In genomic region chr19:36876993-36877938, GRCh38 we compare ENCODE assay signal across 24 cellular contexts. TPM values are rescaled to one million over a fixed set of nuclear protein-coding genes. Genes with fewer than 3 reads are reported as not detected.
DNase-seq lines count a peak whose midpoint lies in the region; ATAC-seq, FAIRE-seq and TF ChIP-seq lines count a peak whose summit lies in the region.
"Had no signal": no experiment of that assay in that cellular context is flagged by ENCODE, and none has a peak within 500 bp of the region (broad histone marks: within the 10 kb centered on the region; RNA-seq: fewer than 3 reads in every experiment).

No MANE protein-coding gene starts in this region.

- H2AFZ ChIP-seq in GM23338: no peak overlapping the region
- H2AFZ ChIP-seq in K562 (ENCODE audit: low read depth, low read length): no peak overlapping the region
- H2AFZ ChIP-seq: parathyroid adenoma had no signal

- DNase-seq in GM23338 (ENCODE audit: low spot score) (peak; percentile 3), K562 (ENCODE audit: extremely low read depth in 1 of 4, low spot score in 3 of 4) (no peak), NCI-H2171 (lab: John Stamatoyannopoulos, UW) (no peak), RPMI8226 (no peak)
- DNase-seq in naive thymus-derived CD4-positive, alpha-beta T cell: no peak
- DNase-seq: activated CD4-positive, alpha-beta T cell treated with anti-CD3 and anti-CD28 coated beads for 1 hour; activated CD8-positive, alpha-beta memory T cell treated with anti-CD3 and anti-CD28 coated beads, Interleukin-2, amount 50 U/mL, for 4 hours; AML-193; colonic mucosa; glutamatergic neuron; lower lobe of right lung; MM.1S; naive thymus-derived CD8-positive, alpha-beta T cell; NCI-H2081; NCI-H524 treated with DMSO at 0.1 percent for 48 hours; spleen; T-helper 9 cell; transverse colon had no signal

- 5% methylated on average over 9 of the region's 10 CpGs for WGBS in K562 (ENCODE audit: insufficient coverage, low coverage, missing lambda C conversion rate)

- H3K9me3 Mint-ChIP-seq in GM23338: peaks cover 85% of the 10 kb centered on the region
- peaks cover 17 to 96% (median 67%) of the 10 kb centered on the region in 11 donors for H3K9me3 Mint-ChIP-seq in naive thymus-derived CD4-positive, alpha-beta T cell

- 0 out of 2 replicates have a peak, but pooled peaks cover 2% of the 10 kb centered on the region for H3K9me3 ChIP-seq in K562 (replicated peaks; ENCODE audit: control insufficient read depth, insufficient read depth, low read depth, low read length)
- H3K9me3 ChIP-seq in naive thymus-derived CD4-positive, alpha-beta T cell (ENCODE audit: control insufficient read depth in 2 of 3, low read length in 3 of 3): peaks cover 21 to 89% (median 29%) of the 10 kb centered on the region in 3 experiments

- BruUV-seq in K562 (replicated peaks; lab: Mats Ljungman, UMichigan): no TSS peak

- no peaks in the 10 kb centered on the region for H3K27me3 ChIP-seq in GM23338 (ENCODE audit: insufficient read depth)
- H3K27me3 ChIP-seq in K562 (ENCODE audit: control insufficient read depth in 2 of 2, insufficient read depth in 2 of 2, low read length in 2 of 2): no peaks in the 10 kb centered on the region
- H3K27me3 ChIP-seq in naive thymus-derived CD4-positive, alpha-beta T cell (ENCODE audit: control insufficient read depth in 2 of 2, insufficient read depth in 2 of 2, low read length in 2 of 2): no peaks in the 10 kb centered on the region
- H3K27me3 ChIP-seq: colonic mucosa, spleen, transverse colon had no signal

- no peaks in the 10 kb centered on the region for H3K4me1 Mint-ChIP-seq in GM23338
- peaks cover 0 to 4% (median 0%) of the 10 kb centered on the region in 7 donors for H3K4me1 Mint-ChIP-seq in naive thymus-derived CD4-positive, alpha-beta T cell
- H3K4me1 Mint-ChIP-seq: stimulated activated effector memory CD8-positive, alpha-beta T cell treated with anti-CD3 and anti-CD28 coated beads, Interleukin-12 subunit alpha, Interleukin-12 subunit beta, amount 100 ng/mL, for 72 hours had no signal

- peaks cover 64% of the 10 kb centered on the region for H3K36me3 ChIP-seq in GM23338 (ENCODE audit: insufficient read depth)
- H3K36me3 ChIP-seq in K562 (ENCODE audit: control insufficient read depth, insufficient read depth, low read length): no peaks in the 10 kb centered on the region
- peaks cover 12 to 58% (median 14%) of the 10 kb centered on the region in 3 experiments for H3K36me3 ChIP-seq in naive thymus-derived CD4-positive, alpha-beta T cell (ENCODE audit: control insufficient read depth in 2 of 3, insufficient read depth in 3 of 3, low read length in 3 of 3)
- H3K36me3 ChIP-seq: colonic mucosa had no signal

- H3K4me2 ChIP-seq in GM23338 (no peak overlapping the region), K562 (ENCODE audit: insufficient read depth, low read length) (no peak overlapping the region)

- no peaks in the 10 kb centered on the region for H3K79me2 ChIP-seq in GM23338 (replicated peaks; ENCODE audit: insufficient read depth)
- no peaks in the 10 kb centered on the region for H3K79me2 ChIP-seq in K562 (ENCODE audit: control insufficient read depth, insufficient read depth, low read length)
- H3K79me2 ChIP-seq: parathyroid adenoma had no signal

- H3K27ac ChIP-seq in GM23338 (ENCODE audit: low read depth) (no peak overlapping the region), K562 (ENCODE audit: extremely low read depth, low read depth, low read length) (no peak overlapping the region)
- no peak overlapping the region for H3K27ac ChIP-seq in naive thymus-derived CD4-positive, alpha-beta T cell (ENCODE audit: low read depth, low read length)
- H3K27ac ChIP-seq: colonic mucosa, lower lobe of right lung, parathyroid adenoma, spleen, transverse colon had no signal

- no peak for TF ChIP-seq POLR2A in K562 (conservative IDR thresholded peaks at IDR 0.05)

- FAIRE-seq in K562 (lab: Jason Lieb, UNC): no peak
- FAIRE-seq: astrocyte, GM19239 had no signal

- intact Hi-C loops in K562 (cut with micrococcal nuclease): no loop called here
- intact Hi-C loops in naive thymus-derived CD4-positive, alpha-beta T cell (cut with micrococcal nuclease): no loop called here

- peaks cover 2% of the 10 kb centered on the region for H3K27me3 Mint-ChIP-seq in GM23338 (ENCODE audit: insufficient read depth, low read depth, poor library complexity)
- no peaks in the 10 kb centered on the region for H3K27me3 Mint-ChIP-seq in naive thymus-derived CD4-positive, alpha-beta T cell
- H3K27me3 Mint-ChIP-seq: naive thymus-derived CD8-positive, alpha-beta T cell had no signal

- POLR2A ChIA-PET in K562 (lab: Yijun Ruan, JAX): no interaction called here
- POLR2A ChIA-PET in naive thymus-derived CD4-positive, alpha-beta T cell (lab: Charles Lee): no interaction called here

- H3K4me3 ChIP-seq in GM23338 (no peak overlapping the region; the same call in 1 of the 2 replicates), K562 (no peak overlapping the region)
- peak overlapping the region; percentile 1 for H3K4me3 ChIP-seq in naive thymus-derived CD4-positive, alpha-beta T cell (ENCODE audit: low read length)
- H3K4me3 ChIP-seq: colonic mucosa, lower lobe of right lung, transverse colon had no signal

- H3K4me1 ChIP-seq in GM23338 (ENCODE audit: insufficient read depth) (no peaks in the 10 kb centered on the region), K562 (replicated peaks in 1 of 2; ENCODE audit: control insufficient read depth in 2 of 2, insufficient read depth in 2 of 2, low read length in 2 of 2) (no peaks in the 10 kb centered on the region)
- H3K4me1 ChIP-seq in naive thymus-derived CD4-positive, alpha-beta T cell (ENCODE audit: control insufficient read depth in 2 of 2, insufficient read depth in 2 of 2, low read length in 2 of 2): no peaks in the 10 kb centered on the region
- H3K4me1 ChIP-seq: colonic mucosa, lower lobe of right lung, parathyroid adenoma, spleen, transverse colon had no signal

- H3F3A ChIP-seq in GM23338 (replicated peaks; ENCODE audit: low read depth): no peaks in the 10 kb centered on the region

- CTCF ChIA-PET in K562 (lab: Yijun Ruan, JAX; ENCODE audit: low intra/inter-chr PET ratio): no interaction called here
- CTCF ChIA-PET in naive thymus-derived CD4-positive, alpha-beta T cell (lab: Charles Lee): no interaction called here

- no peak overlapping the region for H3K9ac ChIP-seq in K562 (ENCODE audit: insufficient read depth in 1 of 2, low read depth in 2 of 2, low read length in 2 of 2)
- H3K9ac ChIP-seq: parathyroid adenoma had no signal

- H3K36me3 Mint-ChIP-seq in GM23338 (ENCODE audit: low read depth): peaks cover 79% of the 10 kb centered on the region
- H3K36me3 Mint-ChIP-seq in naive thymus-derived CD4-positive, alpha-beta T cell: peaks cover 41 to 70% (median 66%) of the 10 kb centered on the region in 5 donors

- no peak for TF ChIP-seq EP300 in K562 (IDR thresholded peaks at IDR 0.05; ENCODE audit: low read length)

- no peak overlapping the region for H3K27ac Mint-ChIP-seq in GM23338
- no peak overlapping the region for H3K27ac Mint-ChIP-seq in naive thymus-derived CD4-positive, alpha-beta T cell
- H3K27ac Mint-ChIP-seq: naive thymus-derived CD8-positive, alpha-beta T cell; stimulated activated effector memory CD8-positive, alpha-beta T cell treated with anti-CD3 and anti-CD28 coated beads, Interleukin-12 subunit alpha, Interleukin-12 subunit beta, amount 100 ng/mL, for 72 hours had no signal

- ATAC-seq in GM23338 (no peak), K562 (no peak), HG02938 (IDR thresholded peaks at IDR 0.05; ENCODE audit: unreplicated experiment) (no peak)
- no peak for ATAC-seq in naive thymus-derived CD4-positive, alpha-beta T cell
- ATAC-seq: lower lobe of right lung; naive thymus-derived CD8-positive, alpha-beta T cell; stimulated activated effector memory CD8-positive, alpha-beta T cell treated with anti-CD3 and anti-CD28 coated beads, Interleukin-12 subunit alpha, Interleukin-12 subunit beta, amount 100 ng/mL, for 72 hours had no signal

- TF ChIP-seq RAD21 in K562 (CRISPR knock-in tag; conservative IDR thresholded peaks at IDR 0.05 in 1 of 2, IDR thresholded peaks at IDR 0.05 in 1 of 2): no peak

- in situ Hi-C loops in K562 (cut with MboI): no loop called here

- H3K4me3 Mint-ChIP-seq in GM23338: no peak overlapping the region
- H3K4me3 Mint-ChIP-seq in naive thymus-derived CD4-positive, alpha-beta T cell: peak overlapping the region in 1 of 10 donors; percentile 13
- H3K4me3 Mint-ChIP-seq: stimulated activated effector memory CD8-positive, alpha-beta T cell treated with anti-CD3 and anti-CD28 coated beads, Interleukin-12 subunit alpha, Interleukin-12 subunit beta, amount 100 ng/mL, for 72 hours had no signal

- no peaks in the 10 kb centered on the region for H3K9me2 ChIP-seq in GM23338 (ENCODE audit: insufficient read depth)

- H4K20me1 ChIP-seq in GM23338 (replicated peaks; ENCODE audit: insufficient read depth): no peaks in the 10 kb centered on the region
- no peaks in the 10 kb centered on the region for H4K20me1 ChIP-seq in K562 (replicated peaks; ENCODE audit: control insufficient read depth, insufficient read depth, low read length)

- TF ChIP-seq CTCF in GM23338 (conservative IDR thresholded peaks at IDR 0.05; ENCODE audit: low read depth in 2 of 2) (no peak), K562 (IDR thresholded peaks at IDR 0.05 in 2 of 3, conservative IDR thresholded peaks at IDR 0.05 in 1 of 3; ENCODE audit: insufficient read depth in 2 of 3, low read depth in 1 of 3, low read length in 3 of 3) (no peak)

- no peaks in the 10 kb centered on the region for H3K9me1 ChIP-seq in K562 (ENCODE audit: control insufficient read depth, insufficient read depth, low read length)

RNA-seq across cellular contexts. Expression of gene ZNF345, which starts 26.6 kb away (rescaled TPM):
- total RNA-seq in GM23338 (2014; rRNA removed; shearing (Covaris generic)): 5.5 and 17.7 TPM in 2 replicates
- polyA plus RNA-seq in GM23338 (2016; fragmentation: Nextera tagmentation; extraction: Ambion mirVana): 5.2 and 5.7 TPM in 2 replicates
- total RNA-seq in K562 (2011; cell fraction: chromatin; rRNA removed; ENCODE audit: low replicate concordance): 1.2 and 3.3 TPM in 2 replicates
- 0.92 and 1.3 TPM in 2 replicates for total RNA-seq in K562 (2011; cell fraction: nucleolus; rRNA removed)
- 2.1 and 3.4 TPM in 2 replicates for total RNA-seq in K562 (2011; cell fraction: nucleoplasm; rRNA removed)
- 0.64 and 0.65 TPM in 2 replicates for total RNA-seq in K562 (2014; rRNA removed)
- total RNA-seq in K562 (2014; rRNA removed; fragmentation: Illumina TruSeq; extraction: Trizol): 0.65 and 1.2 TPM in 2 replicates
- total RNA-seq in K562 (2015; rRNA removed; fragmentation: Illumina TruSeq; extraction: Trizol): 0.54 and 0.57 TPM in 2 replicates
- total RNA-seq in K562 (2021): 1.4 and 1.6 TPM in 2 replicates
- 0.47 and 1.3 TPM in 2 replicates for polyA plus RNA-seq in K562 (2011; rRNA removed)
- polyA plus RNA-seq in K562 (2011; cell fraction: cytosol; rRNA removed): 0.22 and 0.33 TPM in 2 replicates
- polyA plus RNA-seq in K562 (2011; cell fraction: nucleus; rRNA removed): 0.38 and 1.2 TPM in 2 replicates
- polyA plus RNA-seq in K562 (2012): 0.31 and 1.1 TPM in 2 replicates
- polyA plus RNA-seq in K562 (2014; fragmentation: Illumina TruSeq; extraction: Trizol): 0.42 and 0.51 TPM in 2 replicates
- under 1 TPM; 0.38 to 0.84 TPM for polyA plus RNA-seq in K562 (2014; fragmentation: Nextera tagmentation; extraction: Ambion mirVana)
- polyA plus RNA-seq in K562 (2014; rRNA removed): 0.31 and 1.1 TPM in 2 replicates
- 0.39 and 0.88 TPM in 2 replicates for polyA minus RNA-seq in K562 (2011; rRNA and poly(A)+ RNA removed)
- not detected in 2 replicates for polyA minus RNA-seq in K562 (2011; cell fraction: cytosol; rRNA and poly(A)+ RNA removed)
- polyA minus RNA-seq in K562 (2011; cell fraction: nucleus; rRNA and poly(A)+ RNA removed): 0.11 and 0.54 TPM in 2 replicates
- 10 to 100 TPM in 2 of 5 experiments, 1 to 10 TPM in 3; 6.8 to 18.2 (median 7.8) TPM for total RNA-seq in naive thymus-derived CD4-positive, alpha-beta T cell
- 10 to 100 TPM in 1 of 2 donors, 1 to 10 TPM in 1; 10.0 to 11.8 TPM for polyA plus RNA-seq in naive thymus-derived CD4-positive, alpha-beta T cell

RNA-seq across cellular contexts. Expression of gene ZNF829, which starts 38.8 kb away (rescaled TPM):
- 6.4 and 8.5 TPM in 2 replicates for total RNA-seq in GM23338 (2014; rRNA removed; shearing (Covaris generic))
- polyA plus RNA-seq in GM23338 (2016; fragmentation: Nextera tagmentation; extraction: Ambion mirVana) (4.3 and 5.9 TPM in 2 replicates), K562 (2011; rRNA removed) (not detected in 2 replicates), K562 (2014; fragmentation: Illumina TruSeq; extraction: Trizol) (0.07 TPM in 1 of 2 replicates, not detected in the other), K562 (2014; fragmentation: Nextera tagmentation; extraction: Ambion mirVana) (under 1 TPM; 0.03 to 0.14 TPM), K562 (2014; rRNA removed) (0.01 and 0.03 TPM in 2 replicates)
- 0.35 TPM in 1 of 2 replicates, not detected in the other for total RNA-seq in K562 (2011; cell fraction: chromatin; rRNA removed; ENCODE audit: low replicate concordance)
- total RNA-seq in K562 (2011; cell fraction: nucleolus; rRNA removed): not detected in 2 replicates
- not detected in 2 replicates for total RNA-seq in K562 (2011; cell fraction: nucleoplasm; rRNA removed)
- total RNA-seq in K562 (2014; rRNA removed) (0.04 and 0.05 TPM in 2 replicates), K562 (2014; rRNA removed; fragmentation: Illumina TruSeq; extraction: Trizol) (0.07 and 0.10 TPM in 2 replicates), K562 (2015; rRNA removed; fragmentation: Illumina TruSeq; extraction: Trizol) (0.08 and 0.11 TPM in 2 replicates), K562 (2021) (0.02 TPM in 1 of 2 replicates, not detected in the other)
- not detected in 2 replicates for polyA plus RNA-seq in K562 (2011; cell fraction: cytosol; rRNA removed)
- not detected in 2 replicates for polyA plus RNA-seq in K562 (2011; cell fraction: nucleus; rRNA removed)
- polyA plus RNA-seq in K562 (2012): 0.03 and 0.04 TPM in 2 replicates
- polyA minus RNA-seq in K562 (2011; rRNA and poly(A)+ RNA removed): not detected in 2 replicates
- not detected in 2 replicates for polyA minus RNA-seq in K562 (2011; cell fraction: cytosol; rRNA and poly(A)+ RNA removed)
- polyA minus RNA-seq in K562 (2011; cell fraction: nucleus; rRNA and poly(A)+ RNA removed): not detected in 2 replicates
- total RNA-seq in naive thymus-derived CD4-positive, alpha-beta T cell: 1 to 10 TPM; 2.6 to 9.0 (median 6.3) TPM
- polyA plus RNA-seq in naive thymus-derived CD4-positive, alpha-beta T cell: 1 to 10 TPM; 2.6 to 7.2 TPM
- total RNA-seq: OCI-LY7 had no signal

RNA-seq across cellular contexts. Expression of gene ZNF568, which starts 38.9 kb away (rescaled TPM):
- 10.3 and 10.5 TPM in 2 replicates for total RNA-seq in GM23338 (2014; rRNA removed; shearing (Covaris generic))
- 5.9 and 7.6 TPM in 2 replicates for polyA plus RNA-seq in GM23338 (2016; fragmentation: Nextera tagmentation; extraction: Ambion mirVana)
- total RNA-seq in K562 (2011; cell fraction: chromatin; rRNA removed; ENCODE audit: low replicate concordance): 0.21 TPM in 1 of 2 replicates, not detected in the other
- 1.0 TPM in 1 of 2 replicates, not detected in the other for total RNA-seq in K562 (2011; cell fraction: nucleolus; rRNA removed)
- 0.15 TPM in 1 of 2 replicates, not detected in the other for total RNA-seq in K562 (2011; cell fraction: nucleoplasm; rRNA removed)
- 0.24 and 0.36 TPM in 2 replicates for total RNA-seq in K562 (2014; rRNA removed)
- total RNA-seq in K562 (2014; rRNA removed; fragmentation: Illumina TruSeq; extraction: Trizol): 0.07 and 0.13 TPM in 2 replicates
- 0.08 and 0.25 TPM in 2 replicates for total RNA-seq in K562 (2015; rRNA removed; fragmentation: Illumina TruSeq; extraction: Trizol)
- total RNA-seq in K562 (2021): 0.09 and 0.24 TPM in 2 replicates
- 0.04 TPM in 1 of 2 replicates, not detected in the other for polyA plus RNA-seq in K562 (2011; rRNA removed)
- polyA plus RNA-seq in K562 (2011; cell fraction: cytosol; rRNA removed): 0.03 TPM in 1 of 2 replicates, not detected in the other
- polyA plus RNA-seq in K562 (2011; cell fraction: nucleus; rRNA removed): not detected in 2 replicates
- polyA plus RNA-seq in K562 (2012): 0.08 and 0.25 TPM in 2 replicates
- polyA plus RNA-seq in K562 (2014; fragmentation: Illumina TruSeq; extraction: Trizol): 0.06 and 0.10 TPM in 2 replicates
- polyA plus RNA-seq in K562 (2014; fragmentation: Nextera tagmentation; extraction: Ambion mirVana): under 1 TPM in 1 of 2 experiments, not detected in 1; 0.07 TPM
- 0.05 and 1.1 TPM in 2 replicates for polyA plus RNA-seq in K562 (2014; rRNA removed)
- 0.07 TPM in 1 of 2 replicates, not detected in the other for polyA minus RNA-seq in K562 (2011; rRNA and poly(A)+ RNA removed)
- not detected in 2 replicates for polyA minus RNA-seq in K562 (2011; cell fraction: cytosol; rRNA and poly(A)+ RNA removed)
- polyA minus RNA-seq in K562 (2011; cell fraction: nucleus; rRNA and poly(A)+ RNA removed): not detected in 2 replicates
- total RNA-seq in naive thymus-derived CD4-positive, alpha-beta T cell: 10 to 100 TPM in 2 of 5 experiments, 1 to 10 TPM in 3; 8.2 to 18.0 (median 9.3) TPM
- polyA plus RNA-seq in naive thymus-derived CD4-positive, alpha-beta T cell: 10 to 100 TPM in 1 of 2 donors, 1 to 10 TPM in 1; 9.5 to 15.1 TPM

RNA-seq across cellular contexts. Expression of gene ZNF790, which starts 39.1 kb away (rescaled TPM):
- 5.2 and 5.4 TPM in 2 replicates for total RNA-seq in GM23338 (2014; rRNA removed; shearing (Covaris generic))
- polyA plus RNA-seq in GM23338 (2016; fragmentation: Nextera tagmentation; extraction: Ambion mirVana) (5.9 and 8.4 TPM in 2 replicates), K562 (2011; rRNA removed) (0.07 and 0.33 TPM in 2 replicates), K562 (2014; fragmentation: Illumina TruSeq; extraction: Trizol) (0.29 and 0.37 TPM in 2 replicates), K562 (2014; fragmentation: Nextera tagmentation; extraction: Ambion mirVana) (under 1 TPM; 0.46 to 0.53 TPM), K562 (2014; rRNA removed) (0.88 and 1.7 TPM in 2 replicates)
- total RNA-seq in K562 (2011; cell fraction: chromatin; rRNA removed; ENCODE audit: low replicate concordance): 0.46 and 1.1 TPM in 2 replicates
- 1.1 and 1.8 TPM in 2 replicates for total RNA-seq in K562 (2011; cell fraction: nucleolus; rRNA removed)
- total RNA-seq in K562 (2011; cell fraction: nucleoplasm; rRNA removed): 1.5 and 1.7 TPM in 2 replicates
- total RNA-seq in K562 (2014; rRNA removed) (0.24 and 1.2 TPM in 2 replicates), K562 (2014; rRNA removed; fragmentation: Illumina TruSeq; extraction: Trizol) (0.87 and 1.6 TPM in 2 replicates), K562 (2015; rRNA removed; fragmentation: Illumina TruSeq; extraction: Trizol) (0.41 and 0.62 TPM in 2 replicates), K562 (2021) (0.38 and 0.49 TPM in 2 replicates)
- 0.03 and 0.06 TPM in 2 replicates for polyA plus RNA-seq in K562 (2011; cell fraction: cytosol; rRNA removed)
- polyA plus RNA-seq in K562 (2011; cell fraction: nucleus; rRNA removed): 0.03 and 0.24 TPM in 2 replicates
- 0.30 and 0.62 TPM in 2 replicates for polyA plus RNA-seq in K562 (2012)
- 0.32 and 0.42 TPM in 2 replicates for polyA minus RNA-seq in K562 (2011; rRNA and poly(A)+ RNA removed)
- polyA minus RNA-seq in K562 (2011; cell fraction: cytosol; rRNA and poly(A)+ RNA removed): not detected in 2 replicates
- polyA minus RNA-seq in K562 (2011; cell fraction: nucleus; rRNA and poly(A)+ RNA removed): 0.67 and 1.1 TPM in 2 replicates
- total RNA-seq in naive thymus-derived CD4-positive, alpha-beta T cell: 10 to 100 TPM in 2 of 5 experiments, 1 to 10 TPM in 3; 2.6 to 14.4 (median 7.3) TPM
- 1 to 10 TPM; 6.2 to 7.6 TPM for polyA plus RNA-seq in naive thymus-derived CD4-positive, alpha-beta T cell
